Comparison of ENCODE assay signal across 1 cellular context in the genomic region with DNA sequence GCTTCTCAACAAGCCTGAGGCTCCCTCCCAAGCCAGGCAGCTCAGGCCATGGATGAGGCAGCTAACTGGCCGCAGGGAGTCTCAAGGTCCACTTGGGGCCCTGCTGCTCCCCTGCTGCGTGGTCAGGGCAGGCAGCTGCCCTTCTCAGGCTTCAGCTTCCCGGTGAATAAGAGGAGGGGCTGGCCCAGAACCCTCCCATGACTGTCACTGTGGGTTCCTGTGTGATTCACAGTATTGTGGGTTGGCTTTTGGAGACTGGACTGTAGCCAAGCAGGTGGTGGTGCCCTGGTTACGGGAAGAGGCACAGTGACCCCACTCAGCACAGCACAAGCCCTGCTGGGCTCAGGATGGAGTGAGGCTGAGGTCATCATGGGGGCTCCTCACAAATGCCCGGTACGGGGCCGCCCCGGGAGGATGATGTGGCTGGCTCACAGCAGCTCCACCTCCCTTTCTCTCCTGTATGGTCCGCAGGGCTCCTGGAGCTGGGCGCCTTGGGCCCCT.
TF ChIP-seq lines count a peak whose summit lies in the region.

No MANE protein-coding gene starts in this region.

TF ChIP-seq in HepG2, 621 proteins besides CTCF, POLR2A, EP300 and RAD21 (continued from another document):
- TF ChIP-seq, protein P1, sequence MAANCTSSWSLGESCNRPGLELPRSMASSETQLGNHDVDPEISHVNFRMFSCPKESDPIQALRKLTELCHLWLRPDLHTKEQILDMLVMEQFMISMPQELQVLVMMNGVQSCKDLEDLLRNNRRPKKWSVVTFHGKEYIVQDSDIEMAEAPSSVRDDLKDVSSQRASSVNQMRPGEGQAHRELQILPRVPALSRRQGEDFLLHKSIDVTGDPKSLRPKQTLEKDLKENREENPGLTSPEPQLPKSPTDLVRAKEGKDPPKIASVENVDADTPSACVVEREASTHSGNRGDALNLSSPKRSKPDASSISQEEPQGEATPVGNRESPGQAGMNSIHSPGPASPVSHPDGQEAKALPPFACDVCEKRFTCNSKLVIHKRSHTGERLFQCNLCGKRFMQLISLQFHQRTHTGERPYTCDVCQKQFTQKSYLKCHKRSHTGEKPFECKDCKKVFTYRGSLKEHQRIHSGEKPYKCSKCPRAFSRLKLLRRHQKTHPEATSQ (CRISPR knock-in tag; IDR thresholded peaks at IDR 0.05; ENCODE audit: borderline replicate concordance) = no peak
- TF ChIP-seq SALL1 (CRISPR knock-in tag; IDR thresholded peaks at IDR 0.05) (peak; percentile 54), HMG20B (CRISPR knock-in tag; conservative IDR thresholded peaks at IDR 0.05) (no peak), ZNF510 (CRISPR knock-in tag; IDR thresholded peaks at IDR 0.05; ENCODE audit: low read depth) (no peak), HNF4A (CRISPR knock-in tag; IDR thresholded peaks at IDR 0.05) (peak; percentile 81), SKI (IDR thresholded peaks at IDR 0.05; ENCODE audit: partially characterized antibody) (no peak), SAFB2 (CRISPR knock-in tag; IDR thresholded peaks at IDR 0.05; ENCODE audit: borderline replicate concordance, low read depth) (no peak), ZNF260 (CRISPR knock-in tag; IDR thresholded peaks at IDR 0.05; ENCODE audit: borderline replicate concordance, low read depth) (no peak), XBP1 (CRISPR knock-in tag; IDR thresholded peaks at IDR 0.05) (no peak), ZNF33A (CRISPR knock-in tag; IDR thresholded peaks at IDR 0.05; ENCODE audit: borderline replicate concordance) (no peak), ZNF563 (CRISPR knock-in tag; IDR thresholded peaks at IDR 0.05) (peak; percentile 67; the same call in 1 of the 2 replicates), MAZ (IDR thresholded peaks at IDR 0.05; ENCODE audit: borderline replicate concordance, low read depth, low read length) (no peak), MAZ (CRISPR knock-in tag; IDR thresholded peaks at IDR 0.05; ENCODE audit: low read depth) (0 out of 2 replicates have a peak, but pooled peaks have one; percentile 22)
- TF ChIP-seq, protein P2, sequence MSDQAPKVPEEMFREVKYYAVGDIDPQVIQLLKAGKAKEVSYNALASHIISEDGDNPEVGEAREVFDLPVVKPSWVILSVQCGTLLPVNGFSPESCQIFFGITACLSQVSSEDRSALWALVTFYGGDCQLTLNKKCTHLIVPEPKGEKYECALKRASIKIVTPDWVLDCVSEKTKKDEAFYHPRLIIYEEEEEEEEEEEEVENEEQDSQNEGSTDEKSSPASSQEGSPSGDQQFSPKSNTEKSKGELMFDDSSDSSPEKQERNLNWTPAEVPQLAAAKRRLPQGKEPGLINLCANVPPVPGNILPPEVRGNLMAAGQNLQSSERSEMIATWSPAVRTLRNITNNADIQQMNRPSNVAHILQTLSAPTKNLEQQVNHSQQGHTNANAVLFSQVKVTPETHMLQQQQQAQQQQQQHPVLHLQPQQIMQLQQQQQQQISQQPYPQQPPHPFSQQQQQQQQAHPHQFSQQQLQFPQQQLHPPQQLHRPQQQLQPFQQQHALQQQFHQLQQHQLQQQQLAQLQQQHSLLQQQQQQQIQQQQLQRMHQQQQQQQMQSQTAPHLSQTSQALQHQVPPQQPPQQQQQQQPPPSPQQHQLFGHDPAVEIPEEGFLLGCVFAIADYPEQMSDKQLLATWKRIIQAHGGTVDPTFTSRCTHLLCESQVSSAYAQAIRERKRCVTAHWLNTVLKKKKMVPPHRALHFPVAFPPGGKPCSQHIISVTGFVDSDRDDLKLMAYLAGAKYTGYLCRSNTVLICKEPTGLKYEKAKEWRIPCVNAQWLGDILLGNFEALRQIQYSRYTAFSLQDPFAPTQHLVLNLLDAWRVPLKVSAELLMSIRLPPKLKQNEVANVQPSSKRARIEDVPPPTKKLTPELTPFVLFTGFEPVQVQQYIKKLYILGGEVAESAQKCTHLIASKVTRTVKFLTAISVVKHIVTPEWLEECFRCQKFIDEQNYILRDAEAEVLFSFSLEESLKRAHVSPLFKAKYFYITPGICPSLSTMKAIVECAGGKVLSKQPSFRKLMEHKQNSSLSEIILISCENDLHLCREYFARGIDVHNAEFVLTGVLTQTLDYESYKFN (CRISPR knock-in tag; conservative IDR thresholded peaks at IDR 0.05) = 0 out of 2 replicates have a peak, but pooled peaks have one; percentile 36
- TF ChIP-seq, protein P3, sequence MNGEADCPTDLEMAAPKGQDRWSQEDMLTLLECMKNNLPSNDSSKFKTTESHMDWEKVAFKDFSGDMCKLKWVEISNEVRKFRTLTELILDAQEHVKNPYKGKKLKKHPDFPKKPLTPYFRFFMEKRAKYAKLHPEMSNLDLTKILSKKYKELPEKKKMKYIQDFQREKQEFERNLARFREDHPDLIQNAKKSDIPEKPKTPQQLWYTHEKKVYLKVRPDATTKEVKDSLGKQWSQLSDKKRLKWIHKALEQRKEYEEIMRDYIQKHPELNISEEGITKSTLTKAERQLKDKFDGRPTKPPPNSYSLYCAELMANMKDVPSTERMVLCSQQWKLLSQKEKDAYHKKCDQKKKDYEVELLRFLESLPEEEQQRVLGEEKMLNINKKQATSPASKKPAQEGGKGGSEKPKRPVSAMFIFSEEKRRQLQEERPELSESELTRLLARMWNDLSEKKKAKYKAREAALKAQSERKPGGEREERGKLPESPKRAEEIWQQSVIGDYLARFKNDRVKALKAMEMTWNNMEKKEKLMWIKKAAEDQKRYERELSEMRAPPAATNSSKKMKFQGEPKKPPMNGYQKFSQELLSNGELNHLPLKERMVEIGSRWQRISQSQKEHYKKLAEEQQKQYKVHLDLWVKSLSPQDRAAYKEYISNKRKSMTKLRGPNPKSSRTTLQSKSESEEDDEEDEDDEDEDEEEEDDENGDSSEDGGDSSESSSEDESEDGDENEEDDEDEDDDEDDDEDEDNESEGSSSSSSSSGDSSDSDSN (CRISPR knock-in tag; IDR thresholded peaks at IDR 0.05) = peak; percentile 60; the same call in 1 of the 2 replicates
